ENCODE assay signal across 8 cellular contexts in the genomic region with DNA sequence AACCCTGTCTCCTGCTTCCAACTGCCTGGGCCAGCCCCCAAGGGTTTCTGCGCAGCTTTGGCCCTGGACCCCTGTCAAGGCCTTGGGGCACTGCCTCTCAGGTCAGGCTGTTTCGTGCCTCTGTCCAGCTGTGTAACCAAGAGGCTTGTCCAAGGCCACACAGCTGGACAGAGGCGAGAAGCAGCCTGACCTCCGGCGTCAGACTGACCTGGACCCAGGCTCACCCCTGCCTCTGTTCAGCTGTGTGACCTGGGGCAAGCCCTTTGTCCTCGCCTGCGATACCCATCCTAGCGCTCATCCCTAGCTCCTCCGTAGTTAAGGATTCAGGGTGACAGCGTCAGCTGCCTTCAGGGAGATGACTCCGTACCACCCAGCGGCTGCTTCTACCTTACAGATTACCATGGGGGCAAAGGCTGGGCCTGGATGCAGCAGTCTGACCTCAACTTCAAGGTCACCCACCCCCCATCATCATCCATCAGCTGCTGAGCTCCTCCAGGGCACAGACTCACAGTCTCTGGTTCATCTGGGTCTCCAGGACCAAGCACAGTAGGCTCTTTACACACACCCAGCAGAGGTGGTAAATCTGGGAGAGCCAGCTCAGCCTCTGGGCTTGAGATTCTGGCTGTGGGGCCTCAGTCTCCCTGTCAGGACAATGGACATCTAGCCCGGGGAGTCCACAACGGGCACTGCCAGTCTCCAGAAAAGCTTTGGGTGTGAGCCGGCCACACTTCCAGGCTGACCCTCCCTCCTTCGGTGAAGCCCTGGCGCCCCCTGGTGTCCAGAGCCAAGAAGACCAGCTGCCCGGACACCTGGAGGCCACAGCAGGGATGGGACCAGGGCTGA. TPM values are rescaled to one million over a fixed set of nuclear protein-coding genes. Genes with fewer than 3 reads are reported as not detected.
A peak's percentile ranks its signal among the peaks of the same experiment; 100 is the strongest.
DNase-seq lines count a peak whose midpoint lies in the region; ATAC-seq, FAIRE-seq and TF ChIP-seq lines count a peak whose summit lies in the region.

No MANE protein-coding gene starts in this region.

- TF ChIP-seq CTCF in endothelial cell of umbilical vein (IDR thresholded peaks at IDR 0.05; ENCODE audit: extremely low read depth in 1 of 2, insufficient read depth in 1 of 2, low read depth in 1 of 2, low read length in 2 of 2) (peak; percentile 91 to 95), mucosa of descending colon (IDR thresholded peaks at IDR 0.05) (peak; percentile 82)

- H3K4me1 ChIP-seq in endothelial cell of umbilical vein (ENCODE audit: control insufficient read depth, extremely low read depth, insufficient read depth, low read length), result peaks cover 17% of the 10 kb centered on the region
- H3K4me1 ChIP-seq in mucosa of descending colon (ENCODE audit: low read depth), result peaks cover 10% of the 10 kb centered on the region

- no peaks in the 10 kb centered on the region for H3K27me3 ChIP-seq in endothelial cell of umbilical vein (ENCODE audit: control insufficient read depth in 2 of 2, insufficient read depth in 2 of 2, low read length in 2 of 2)

- no TSS peak for BruUV-seq in endothelial cell of umbilical vein (replicated peaks; lab: Mats Ljungman, UMichigan)

- FAIRE-seq in endothelial cell of umbilical vein (lab: Jason Lieb, UNC), result peak; percentile 92

- H2AFZ ChIP-seq in endothelial cell of umbilical vein (ENCODE audit: low read depth, low read length), result no peak overlapping the region

- intact Hi-C loops in endothelial cell of umbilical vein (cut with micrococcal nuclease), result loop anchor here (1.0 to 5.0 kb wide), 6 partner anchors 41 to 277 kb away; partner anchors contain the start of gene TOR2A
- intact Hi-C loops in mucosa of descending colon (cut with DNase I, micrococcal nuclease), result loop anchor here in 1 of 2 donors (10.0 kb wide), 1 partner anchor 135 kb away; the partner anchor contains the start of gene TOR2A

- H3K27ac ChIP-seq in endothelial cell of umbilical vein (ENCODE audit: insufficient read depth, low read depth, low read length), result no peak overlapping the region

- no peaks in the 10 kb centered on the region for H3K9me1 ChIP-seq in endothelial cell of umbilical vein (replicated peaks; ENCODE audit: control insufficient read depth, extremely low read depth, insufficient read depth, low read length)

- peak; percentile 56 for ATAC-seq in HG03521 (IDR thresholded peaks at IDR 0.05; ENCODE audit: unreplicated experiment)
- ATAC-seq in mucosa of descending colon, result peak; percentile 89
- ATAC-seq in HG02870 (IDR thresholded peaks at IDR 0.05; ENCODE audit: unreplicated experiment), result no peak

- no peaks in the 10 kb centered on the region for H4K20me1 ChIP-seq in endothelial cell of umbilical vein (replicated peaks; ENCODE audit: control insufficient read depth, extremely low read depth, insufficient read depth, low read length)

- no peak overlapping the region for H3K4me2 ChIP-seq in endothelial cell of umbilical vein (ENCODE audit: insufficient read depth, low read length)

- no peak for TF ChIP-seq POLR2A in endothelial cell of umbilical vein (IDR thresholded peaks at IDR 0.05; ENCODE audit: low read depth, low read length)

- POLR2A ChIA-PET in endothelial cell of umbilical vein (lab: Charles Lee), result interaction anchor here (0.5 to 1.1 kb wide), 5 partner anchors 36 to 129 kb away, joined by 3 to 7 read pairs (median 4); no protein-coding TSS in a partner anchor

- H3K36me3 ChIP-seq in endothelial cell of umbilical vein (ENCODE audit: control insufficient read depth in 2 of 2, extremely low read depth in 1 of 2, insufficient read depth in 2 of 2, low read length in 2 of 2), result peaks cover 0 to 20% of the 10 kb centered on the region in 2 experiments
- no peaks in the 10 kb centered on the region for H3K36me3 ChIP-seq in mucosa of descending colon (ENCODE audit: low read depth)

- no peak overlapping the region for H3K9ac ChIP-seq in endothelial cell of umbilical vein (replicated peaks; ENCODE audit: extremely low read depth, insufficient read depth, low read length)

- H3K9me3 ChIP-seq in endothelial cell of umbilical vein (replicated peaks; ENCODE audit: control insufficient read depth, insufficient read depth, low read length), result no peaks in the 10 kb centered on the region
- H3K9me3 ChIP-seq in mucosa of descending colon, result no peaks in the 10 kb centered on the region

- H3K79me2 ChIP-seq in endothelial cell of umbilical vein (ENCODE audit: control insufficient read depth, insufficient read depth, low read length), result no peaks in the 10 kb centered on the region

- H3K4me3 ChIP-seq in endothelial cell of umbilical vein (replicated peaks in 1 of 3; ENCODE audit: insufficient read depth in 1 of 3, low read depth in 1 of 3, low read length in 3 of 3), result no peak overlapping the region
- no peak overlapping the region for H3K4me3 ChIP-seq in mucosa of descending colon

- dilution Hi-C loops in endothelial cell of umbilical vein (cut with MboI; ENCODE audit: extremely low pct_ligation_motif_present, low sequenced_read_pairs), result no loop called here

- DNase-seq in GM04504 (ENCODE audit: low read depth), result peak; percentile 58
- peak; percentile 60 for DNase-seq in NOMO-1 treated with dmso at 0.1 percent for 144 hours (lab: John Stamatoyannopoulos, UW; ENCODE audit: unreplicated experiment)
- DNase-seq in activated CD8-positive, alpha-beta memory T cell treated with anti-CD3 and anti-CD28 coated beads, Interleukin-2, amount 50 U/mL, for 1 hour (ENCODE audit: extremely low read depth), result peak; percentile 36
- DNase-seq in endothelial cell of umbilical vein (ENCODE audit: low read depth, low spot score), result peak; percentile 78
- DNase-seq in mucosa of descending colon, result peak; percentile 88 to 95 (median 91)
- DNase-seq in stimulated activated CD8-positive, alpha-beta memory T cell treated with anti-CD3 and anti-CD28 coated beads, Interleukin-4, amount 100 ng/mL, for 48 hours, result peak; percentile 95

- CTCF ChIA-PET in endothelial cell of umbilical vein (lab: Charles Lee), result interaction anchor here (0.6 to 4.5 kb wide), 53 partner anchors 8 to 280 kb away, joined by 3 to 101 read pairs (median 6); partner anchors contain the start of genes CDK9, ENG, FPGS and PTRH1

TF ChIP-seq in endothelial cell of umbilical vein, 7 proteins besides CTCF, POLR2A, EP300 and RAD21:
- TF ChIP-seq POLR2AphosphoS5 (IDR thresholded peaks at IDR 0.05; ENCODE audit: insufficient read depth, low read depth, low read length) (peak; percentile 43), MAX (IDR thresholded peaks at IDR 0.05; ENCODE audit: insufficient read depth, insufficient read length) (no peak)

RNA-seq across cellular contexts. Expression of gene AK1, which starts 7.9 kb away (rescaled TPM):
- total RNA-seq in endothelial cell of umbilical vein (113 and 115 TPM in 2 replicates), mucosa of descending colon (100 to 1,000 TPM in 2 of 3 donors, 10 to 100 TPM in 1; 66.7 to 157 (median 106) TPM)
- 148 and 157 TPM in 2 replicates for polyA plus RNA-seq in endothelial cell of umbilical vein
- 189 and 191 TPM in 2 replicates for polyA plus RNA-seq in endothelial cell of umbilical vein (2011; cell fraction: cytosol; rRNA removed)
- polyA plus RNA-seq in endothelial cell of umbilical vein (2011; cell fraction: nucleus; rRNA removed), result 108 and 134 TPM in 2 replicates
- polyA plus RNA-seq in endothelial cell of umbilical vein (2012), result 173 and 181 TPM in 2 replicates
- 33.5 and 35.7 TPM in 2 replicates for polyA minus RNA-seq in endothelial cell of umbilical vein
- polyA minus RNA-seq in endothelial cell of umbilical vein (2011; cell fraction: cytosol; rRNA and poly(A)+ RNA removed), result 36.3 TPM
- 5.2 TPM in 2 replicates for polyA minus RNA-seq in endothelial cell of umbilical vein (2011; cell fraction: nucleus; rRNA and poly(A)+ RNA removed)

RNA-seq across cellular contexts. Expression of gene ENG, which starts 15.1 kb away (rescaled TPM):
- total RNA-seq in endothelial cell of umbilical vein (688 and 728 TPM in 2 replicates), mucosa of descending colon (10 to 100 TPM; 18.3 to 35.5 (median 34.8) TPM)
- 338 and 355 TPM in 2 replicates for polyA plus RNA-seq in endothelial cell of umbilical vein
- 321 and 356 TPM in 2 replicates for polyA plus RNA-seq in endothelial cell of umbilical vein (2011; cell fraction: cytosol; rRNA removed)
- polyA plus RNA-seq in endothelial cell of umbilical vein (2011; cell fraction: nucleus; rRNA removed), result 246 and 249 TPM in 2 replicates
- 646 and 659 TPM in 2 replicates for polyA plus RNA-seq in endothelial cell of umbilical vein (2012)
- 275 and 289 TPM in 2 replicates for polyA minus RNA-seq in endothelial cell of umbilical vein
- 28.9 TPM for polyA minus RNA-seq in endothelial cell of umbilical vein (2011; cell fraction: cytosol; rRNA and poly(A)+ RNA removed)
- polyA minus RNA-seq in endothelial cell of umbilical vein (2011; cell fraction: nucleus; rRNA and poly(A)+ RNA removed), result 123 and 127 TPM in 2 replicates

RNA-seq across cellular contexts. Expression of gene ST6GALNAC6, which starts 29.9 kb away (rescaled TPM):
- total RNA-seq in endothelial cell of umbilical vein (43.0 and 43.5 TPM in 2 replicates), mucosa of descending colon (100 to 1,000 TPM; 121 to 266 (median 175) TPM)
- 78.9 and 93.6 TPM in 2 replicates for polyA plus RNA-seq in endothelial cell of umbilical vein
- 43.5 and 55.9 TPM in 2 replicates for polyA plus RNA-seq in endothelial cell of umbilical vein (2011; cell fraction: cytosol; rRNA removed)
- 78.4 and 100.0 TPM in 2 replicates for polyA plus RNA-seq in endothelial cell of umbilical vein (2011; cell fraction: nucleus; rRNA removed)
- polyA plus RNA-seq in endothelial cell of umbilical vein (2012), result 27.3 and 41.2 TPM in 2 replicates
- polyA minus RNA-seq in endothelial cell of umbilical vein, result 50.1 and 50.4 TPM in 2 replicates
- polyA minus RNA-seq in endothelial cell of umbilical vein (2011; cell fraction: cytosol; rRNA and poly(A)+ RNA removed), result 17.7 TPM
- 20.0 and 24.0 TPM in 2 replicates for polyA minus RNA-seq in endothelial cell of umbilical vein (2011; cell fraction: nucleus; rRNA and poly(A)+ RNA removed)

RNA-seq across cellular contexts. Expression of gene ST6GALNAC4, which starts 47.3 kb away (rescaled TPM):
- total RNA-seq in endothelial cell of umbilical vein (38.1 and 45.9 TPM in 2 replicates), mucosa of descending colon (10 to 100 TPM; 31.0 to 39.2 (median 37.2) TPM)
- 85.3 and 108 TPM in 2 replicates for polyA plus RNA-seq in endothelial cell of umbilical vein
- polyA plus RNA-seq in endothelial cell of umbilical vein (2011; cell fraction: cytosol; rRNA removed), result 44.2 and 64.3 TPM in 2 replicates
- 38.1 and 41.5 TPM in 2 replicates for polyA plus RNA-seq in endothelial cell of umbilical vein (2011; cell fraction: nucleus; rRNA removed)
- polyA plus RNA-seq in endothelial cell of umbilical vein (2012), result 39.9 and 49.4 TPM in 2 replicates
- 38.1 and 51.5 TPM in 2 replicates for polyA minus RNA-seq in endothelial cell of umbilical vein
- polyA minus RNA-seq in endothelial cell of umbilical vein (2011; cell fraction: cytosol; rRNA and poly(A)+ RNA removed), result 129 TPM
- 19.7 and 26.7 TPM in 2 replicates for polyA minus RNA-seq in endothelial cell of umbilical vein (2011; cell fraction: nucleus; rRNA and poly(A)+ RNA removed)

Comparison
In these comparisons a context has a peak if more than half of its experiments do, and no peak if none do; other contexts are left out.
1. DNase-seq: peak in every context shown above with its lines; median percentile 95 in stimulated activated CD8-positive, alpha-beta memory T cell treated with anti-CD3 and anti-CD28 coated beads, Interleukin-4, amount 100 ng/mL, for 48 hours; 91 in mucosa of descending colon; 78 in endothelial cell of umbilical vein; 60 in NOMO-1 treated with dmso at 0.1 percent for 144 hours; 58 in GM04504; 36 in activated CD8-positive, alpha-beta memory T cell treated with anti-CD3 and anti-CD28 coated beads, Interleukin-2, amount 50 U/mL, for 1 hour.
2. RNA of gene ENG, which starts 15.1 kb away (total RNA-seq): 688 to 728 TPM in endothelial cell of umbilical vein; 18.3 to 35.5 TPM in mucosa of descending colon; every median in the first group is over 10 times any median in the second.